ENCODE assay signal across 17 cellular contexts in the genomic region with DNA sequence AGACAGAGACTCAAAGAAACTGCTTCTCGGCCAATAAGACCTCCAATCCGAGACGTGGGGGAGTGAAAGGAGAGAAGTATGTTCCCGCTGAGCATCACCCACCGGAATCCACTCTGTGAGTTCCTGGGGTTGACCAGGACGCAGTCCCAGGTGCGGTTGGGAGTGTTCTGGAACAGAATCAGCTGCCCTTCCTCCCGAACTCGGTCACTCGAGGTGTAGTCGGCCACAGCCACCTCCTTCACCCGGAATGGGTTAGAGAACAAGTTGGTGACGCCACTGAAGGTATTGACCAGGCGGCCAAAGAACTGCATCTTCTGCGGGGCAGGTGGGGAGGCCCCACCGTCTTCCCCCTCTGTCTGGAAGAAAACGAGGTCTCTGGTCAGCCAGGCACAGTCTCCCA. TPM values are rescaled to one million over a fixed set of nuclear protein-coding genes. Genes with fewer than 3 reads are reported as not detected.
"Had no signal": no experiment of that assay in that cellular context is flagged by ENCODE, and none has a peak within 500 bp of the region (broad histone marks: within the 10 kb centered on the region; RNA-seq: fewer than 3 reads in every experiment).

No MANE protein-coding gene starts in this region.

- H3K27me3 ChIP-seq: ascending aorta, heart left ventricle, pancreas, transverse colon had no signal

- FAIRE-seq: endothelial cell of umbilical vein, pancreas had no signal

- H3K27ac ChIP-seq: ascending aorta, pancreas, transverse colon had no signal

- H3K4me3 ChIP-seq: ascending aorta, heart left ventricle, pancreas, psoas muscle, transverse colon had no signal

- H3K36me3 ChIP-seq: ascending aorta, pancreas, transverse colon had no signal

- ATAC-seq: activated CD4-positive, CD25-positive, alpha-beta regulatory T cell treated with anti-CD3 and anti-CD28 coated beads, Interleukin-2, amount 50 U/mL, for 24 hours; heart left ventricle; pancreas; psoas muscle had no signal

- DNase-seq: activated CD4-positive, alpha-beta T cell treated with anti-CD3 and anti-CD28 coated beads for 48 hours; activated CD4-positive, alpha-beta T cell treated with anti-CD3 and anti-CD28 coated beads, Interleukin-2, amount 50 U/mL, for 48 hours; activated CD8-positive, alpha-beta memory T cell treated with anti-CD3 and anti-CD28 coated beads for 24 hours; activated effector memory CD4-positive, alpha-beta T cell treated with Interleukin-2 at 50 U/mL for 16 hours; activated naive CD4-positive, alpha-beta T cell treated with Interleukin-2 at 50 U/mL for 16 hours; caudate nucleus; foreskin fibroblast; heart left ventricle; nucleus accumbens; psoas muscle; stimulated activated naive CD4-positive, alpha-beta T cell treated with Interleukin-2 at 50 U/mL for 16 hours; transverse colon had no signal

- H3K9me3 ChIP-seq: ascending aorta, heart left ventricle, pancreas, psoas muscle, transverse colon had no signal

RNA-seq across cellular contexts. Expression of a gene that starts 58.6 kb away (rescaled TPM):
- total RNA-seq: ascending aorta, urinary bladder had no signal
